In the genomic region with DNA sequence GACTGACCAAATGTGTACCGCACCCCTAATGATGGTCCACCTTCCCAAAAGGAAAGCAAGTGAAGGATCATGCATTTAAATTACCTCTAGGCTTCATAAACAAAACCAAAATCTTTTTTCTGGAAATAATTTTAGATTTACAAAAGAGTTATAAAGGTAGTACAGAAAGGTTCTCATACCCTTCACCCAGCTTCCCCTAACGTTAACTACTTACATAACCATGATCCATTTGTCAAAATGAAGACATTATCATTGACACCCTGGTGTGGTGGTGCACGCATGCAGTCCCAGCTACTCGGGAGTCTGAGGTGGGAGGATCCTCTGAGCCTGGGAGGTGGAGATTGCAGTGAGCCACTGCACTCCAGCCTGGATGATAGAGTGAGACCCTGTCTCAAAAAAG, we compare ENCODE assay signal across 24 cellular contexts.
"Had no signal": no experiment of that assay in that cellular context is flagged by ENCODE, and none has a peak within 500 bp of the region (broad histone marks: within the 10 kb centered on the region; RNA-seq: fewer than 3 reads in every experiment).

No MANE protein-coding gene starts in this region.

- H3K9me3 Mint-ChIP-seq: effector memory CD8-positive, alpha-beta T cell had no signal

- H3K27me3 ChIP-seq: colonic mucosa, esophagus squamous epithelium, gastrocnemius medialis, heart right ventricle, left lung had no signal

- H3K27ac ChIP-seq: colonic mucosa, epithelial cell of prostate, gastrocnemius medialis, heart right ventricle, left lung, lower lobe of right lung had no signal

- H3K36me3 ChIP-seq: colonic mucosa, esophagus squamous epithelium, gastrocnemius medialis, heart right ventricle, left lung, lower lobe of right lung had no signal

- H3K4me1 Mint-ChIP-seq: mesothelial cell of epicardium, naive B cell had no signal

- H3K4me3 Mint-ChIP-seq: dendritic cell treated with granulocyte-macrophage colony-stimulating factor and Interleukin-4, amounts not matched to agents 40 ng/mL and 50 ng/mL, for 4 days; effector memory CD8-positive, alpha-beta T cell; endodermal cell; mesothelial cell of epicardium; naive B cell had no signal

- H3K4me1 ChIP-seq: colonic mucosa, gastrocnemius medialis, lower lobe of right lung had no signal

- ATAC-seq: effector memory CD8-positive, alpha-beta T cell; gastrocnemius medialis; heart right ventricle; left ventricle myocardium superior; lower lobe of right lung had no signal

- H3K4me3 ChIP-seq: colonic mucosa, esophagus squamous epithelium, gastrocnemius medialis, heart right ventricle, left lung, lower lobe of right lung, mucosa of descending colon had no signal

- H3K36me3 Mint-ChIP-seq: mesothelial cell of epicardium had no signal

- H3K9me3 ChIP-seq: colonic mucosa, gastrocnemius medialis had no signal

- H3K27ac Mint-ChIP-seq: dendritic cell treated with granulocyte-macrophage colony-stimulating factor and Interleukin-4, amounts not matched to agents 40 ng/mL and 50 ng/mL, for 4 days; effector memory CD8-positive, alpha-beta T cell; endodermal cell; mesothelial cell of epicardium; naive B cell had no signal

- DNase-seq: colonic mucosa; cortex of kidney; effector CD8-positive, alpha-beta T cell; effector memory CD8-positive, alpha-beta T cell; endodermal cell; erythroblast; esophagus squamous epithelium; foreskin fibroblast; foreskin melanocyte; gastrocnemius medialis; glutamatergic neuron; head of caudate nucleus; heart right ventricle; hippocampal formation; left cardiac atrium; left lung; left ventricle myocardium superior; lower lobe of right lung; mesenchymal stem cell; naive B cell had no signal
